28 cellular contexts compared by ENCODE assay signal in genomic region chr1:194209920-194210319, GRCh38.
"Had no signal": no experiment of that assay in that cellular context is flagged by ENCODE, and none has a peak within 500 bp of the region (broad histone marks: within the 10 kb centered on the region; RNA-seq: fewer than 3 reads in every experiment).

No MANE protein-coding gene starts in this region.

- H3K4me3 Mint-ChIP-seq: effector memory CD8-positive, alpha-beta T cell; endodermal cell; mesothelial cell of epicardium had no signal

- H3K9me3 Mint-ChIP-seq: effector memory CD8-positive, alpha-beta T cell; endodermal cell had no signal

- H3K36me3 ChIP-seq: esophagus squamous epithelium, gastrocnemius medialis, heart right ventricle, left lung, lower lobe of right lung had no signal

- H3K36me3 Mint-ChIP-seq: mesothelial cell of epicardium had no signal

- FAIRE-seq: colon, endometrium, islet of Langerhans, keratinocyte had no signal

- H3K4me1 ChIP-seq: esophagus squamous epithelium, gastrocnemius medialis, heart right ventricle, left lung, lower lobe of right lung had no signal

- H3K27ac Mint-ChIP-seq: effector memory CD8-positive, alpha-beta T cell; mesothelial cell of epicardium had no signal

- H3K9me3 ChIP-seq: esophagus squamous epithelium, gastrocnemius medialis, heart right ventricle, left lung, lower lobe of right lung, mucosa of descending colon had no signal

- ATAC-seq: effector memory CD8-positive, alpha-beta T cell; esophagus mucosa; gastrocnemius medialis; heart right ventricle; left cardiac atrium; left lung; left ventricle myocardium superior; lower lobe of right lung; mucosa of descending colon had no signal

- H3K27me3 ChIP-seq: dorsolateral prefrontal cortex, esophagus squamous epithelium, gastrocnemius medialis, heart right ventricle, left lung had no signal

- H3K4me3 ChIP-seq: coronary artery, dorsolateral prefrontal cortex, esophagus squamous epithelium, gastrocnemius medialis, heart right ventricle, left lung, lower lobe of right lung, mucosa of descending colon had no signal

- H3K27me3 Mint-ChIP-seq: effector memory CD8-positive, alpha-beta T cell had no signal

- H3K27ac ChIP-seq: coronary artery, dorsolateral prefrontal cortex, epithelial cell of prostate, esophagus squamous epithelium, gastrocnemius medialis, heart right ventricle, left lung, lower lobe of right lung had no signal

- DNase-seq: dermis blood vessel endothelial cell; dorsolateral prefrontal cortex; effector CD8-positive, alpha-beta T cell; effector memory CD8-positive, alpha-beta T cell; endodermal cell; erythroblast; esophagus squamous epithelium; foreskin fibroblast; foreskin melanocyte; gastrocnemius medialis; glutamatergic neuron; head of caudate nucleus; heart right ventricle; hippocampal formation; left cardiac atrium; left lung; left ventricle myocardium superior; lower lobe of right lung; mesenchymal stem cell; mucosa of descending colon had no signal
